8 cellular contexts compared by ENCODE assay signal in genomic region chrX:38664285-38664684, GRCh38.
DNase-seq lines count a peak whose midpoint lies in the region; ATAC-seq and TF ChIP-seq lines count a peak whose summit lies in the region.

No MANE protein-coding gene starts in this region.

- DNase-seq in D341Med (ENCODE audit: low spot score) = peak; percentile 34
- DNase-seq in HCEC 1CT = peak; percentile 18
- DNase-seq in OCI-M1 (lab: John Stamatoyannopoulos, UW) = peak; percentile 64
- DNase-seq in fibroblast of pulmonary artery (ENCODE audit: low read depth) = peak; percentile 52
- peak; percentile 33 for DNase-seq in stromal cell of bone marrow (ENCODE audit: low read depth)
- DNase-seq in natural killer cell treated with Interleukin-12 subunit alpha and Interleukin-12 subunit beta and Interleukin-15 and Interleukin-18, amount 100 ng/mL, for 72 hours (ENCODE audit: low spot score) = no peak
- DNase-seq in natural killer cell = no peak

- no peak overlapping the region for H3K4me3 ChIP-seq in fibroblast of pulmonary artery (replicated peaks; ENCODE audit: low read depth, low read length)

- no peaks in the 10 kb centered on the region for H3K9me3 Mint-ChIP-seq in natural killer cell treated with Interleukin-12 subunit alpha and Interleukin-12 subunit beta and Interleukin-15 and Interleukin-18, amount 100 ng/mL, for 72 hours
- H3K9me3 Mint-ChIP-seq in natural killer cell = no peaks in the 10 kb centered on the region

- no peaks in the 10 kb centered on the region for H3K4me1 Mint-ChIP-seq in natural killer cell treated with Interleukin-12 subunit alpha and Interleukin-12 subunit beta and Interleukin-15 and Interleukin-18, amount 100 ng/mL, for 72 hours (ENCODE audit: low read depth in 2 of 2)
- no peaks in the 10 kb centered on the region for H3K4me1 Mint-ChIP-seq in natural killer cell

- no peak overlapping the region for H3K4me3 Mint-ChIP-seq in natural killer cell treated with Interleukin-12 subunit alpha and Interleukin-12 subunit beta and Interleukin-15 and Interleukin-18, amount 100 ng/mL, for 72 hours
- H3K4me3 Mint-ChIP-seq in natural killer cell = no peak overlapping the region

- H3K27me3 Mint-ChIP-seq in natural killer cell treated with Interleukin-12 subunit alpha and Interleukin-12 subunit beta and Interleukin-15 and Interleukin-18, amount 100 ng/mL, for 72 hours = peaks cover 9 to 12% of the 10 kb centered on the region in 2 donors
- H3K27me3 Mint-ChIP-seq in natural killer cell (ENCODE audit: low read depth in 2 of 2) = peaks cover 2 to 14% of the 10 kb centered on the region in 2 donors

- H3K36me3 Mint-ChIP-seq in natural killer cell treated with Interleukin-12 subunit alpha and Interleukin-12 subunit beta and Interleukin-15 and Interleukin-18, amount 100 ng/mL, for 72 hours = no peaks in the 10 kb centered on the region
- no peaks in the 10 kb centered on the region for H3K36me3 Mint-ChIP-seq in natural killer cell

- ATAC-seq in GM21367 (IDR thresholded peaks at IDR 0.05; ENCODE audit: unreplicated experiment) = no peak
- ATAC-seq in natural killer cell treated with Interleukin-12 subunit alpha and Interleukin-12 subunit beta and Interleukin-15 and Interleukin-18, amount 100 ng/mL, for 72 hours = no peak
- no peak for ATAC-seq in natural killer cell

- intact Hi-C loops in natural killer cell (cut with micrococcal nuclease) = no loop called here

- TF ChIP-seq CTCF in fibroblast of pulmonary artery (IDR thresholded peaks at IDR 0.05; ENCODE audit: low read length, missing control alignments) (peak; percentile 43), natural killer cell (IDR thresholded peaks at IDR 0.05) (no peak)

- no peak overlapping the region for H3K27ac Mint-ChIP-seq in natural killer cell treated with Interleukin-12 subunit alpha and Interleukin-12 subunit beta and Interleukin-15 and Interleukin-18, amount 100 ng/mL, for 72 hours
- no peak overlapping the region for H3K27ac Mint-ChIP-seq in natural killer cell

Comparison
In these comparisons a context has a peak if more than half of its experiments do, and no peak if none do; other contexts are left out.
1. DNase-seq: peak in D341Med (single experiment), HCEC 1CT (single experiment), OCI-M1 (single experiment), fibroblast of pulmonary artery (single experiment) and stromal cell of bone marrow (single experiment); none in natural killer cell treated with Interleukin-12 subunit alpha and Interleukin-12 subunit beta and Interleukin-15 and Interleukin-18, amount 100 ng/mL, for 72 hours (single experiment) and natural killer cell (single experiment).